In the genomic region with DNA sequence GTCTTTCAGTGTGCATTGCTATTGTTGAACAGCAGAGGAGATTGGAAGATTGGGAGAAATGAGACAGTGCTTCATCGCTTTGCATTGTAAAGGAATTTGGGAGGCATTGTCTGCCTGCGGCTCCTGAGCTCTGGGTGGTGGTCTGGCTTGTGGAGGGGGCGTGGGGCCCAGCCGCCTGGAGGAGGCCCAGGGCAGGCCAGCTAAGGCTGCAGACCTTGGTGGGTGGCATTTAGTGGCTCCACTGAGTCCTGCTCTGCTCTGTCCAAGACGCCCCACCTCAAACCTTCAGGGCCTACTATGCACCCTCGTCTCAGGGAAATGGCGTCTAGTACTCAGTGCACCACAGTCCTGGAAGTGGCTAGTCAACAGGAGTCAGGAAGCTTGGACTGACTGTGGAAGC, we compare ENCODE assay signal across 27 cellular contexts. TPM values are rescaled to one million over a fixed set of nuclear protein-coding genes. Genes with fewer than 3 reads are reported as not detected.
"Had no signal": no experiment of that assay in that cellular context is flagged by ENCODE, and none has a peak within 500 bp of the region (broad histone marks: within the 10 kb centered on the region; RNA-seq: fewer than 3 reads in every experiment).

No MANE protein-coding gene starts in this region.

- H3K36me3 Mint-ChIP-seq: activated CD4-positive, alpha-beta memory T cell treated with anti-CD3 and anti-CD28 coated beads for 36 hours; type B pancreatic cell had no signal

- H3K4me1 ChIP-seq: colonic mucosa had no signal

- H3K9me3 Mint-ChIP-seq: activated CD4-positive, alpha-beta memory T cell treated with anti-CD3 and anti-CD28 coated beads for 36 hours; activated CD4-positive, alpha-beta T cell treated with anti-CD3 and anti-CD28 coated beads, Interleukin-2, amount 10 ng/mL, durations not matched to agents 24 days and 14 days; activated naive CD8-positive, alpha-beta T cell treated with anti-CD3 and anti-CD28 coated beads, Interleukin-2, amount 50 U/mL, for 24 hours; activated T-helper 1 cell treated with anti-CD3 and anti-CD28 coated beads, Interleukin-12 subunit alpha, Interleukin-12 subunit beta, Interleukin-2, Interleukin-4 antibody, amounts not matched to agents 30 ng/mL and 10 ng/mL and 1 ng/mL, durations not matched to agents 14 hours and 24 hours and 36 hours; stimulated activated naive CD8-positive, alpha-beta T cell treated with anti-CD3 and anti-CD28 coated beads, Interleukin-15, Interleukin-2, amounts not matched to agents 100 ng/mL and 50 ng/mL, for 24 hours; type B pancreatic cell had no signal

- H2AFZ ChIP-seq: parathyroid adenoma had no signal

- H3K36me3 ChIP-seq: colonic mucosa, esophagus squamous epithelium, right atrium auricular region, vagina, WERI-Rb-1 had no signal

- H3K27ac ChIP-seq: colonic mucosa, epithelial cell of prostate, esophagus squamous epithelium, parathyroid adenoma, right atrium auricular region, vagina, WERI-Rb-1 had no signal

- H3K27ac Mint-ChIP-seq: activated CD4-positive, alpha-beta memory T cell treated with anti-CD3 and anti-CD28 coated beads for 36 hours; activated CD4-positive, alpha-beta T cell treated with anti-CD3 and anti-CD28 coated beads, Interleukin-2, amount 10 ng/mL, durations not matched to agents 24 days and 14 days; activated naive CD8-positive, alpha-beta T cell treated with anti-CD3 and anti-CD28 coated beads, Interleukin-2, amount 50 U/mL, for 24 hours; activated T-helper 1 cell treated with anti-CD3 and anti-CD28 coated beads, Interleukin-12 subunit alpha, Interleukin-12 subunit beta, Interleukin-2, Interleukin-4 antibody, amounts not matched to agents 30 ng/mL and 10 ng/mL and 1 ng/mL, durations not matched to agents 14 hours and 24 hours and 36 hours; stimulated activated naive CD8-positive, alpha-beta T cell treated with anti-CD3 and anti-CD28 coated beads, Interleukin-15, Interleukin-2, amounts not matched to agents 100 ng/mL and 50 ng/mL, for 24 hours; type B pancreatic cell had no signal

- ATAC-seq: activated naive CD8-positive, alpha-beta T cell treated with anti-CD3 and anti-CD28 coated beads, Interleukin-2, amount 50 U/mL, for 24 hours; left ventricle myocardium superior had no signal

- H3K27me3 ChIP-seq: colonic mucosa, right atrium auricular region, vagina had no signal

- DNase-seq: activated CD4-positive, alpha-beta memory T cell treated with anti-CD3 and anti-CD28 coated beads for 36 hours; activated CD4-positive, alpha-beta T cell treated with anti-CD3 and anti-CD28 coated beads, Interleukin-2, amount 10 ng/mL, durations not matched to agents 24 days and 14 days; activated CD4-positive, CD25-positive, alpha-beta regulatory T cell treated with anti-CD3 and anti-CD28 coated beads, Interleukin-2, amount 50 U/mL, for 72 hours; activated CD8-positive, alpha-beta memory T cell treated with anti-CD3 and anti-CD28 coated beads, Interleukin-2, amount 50 U/mL, for 4 hours; activated gamma-delta T cell; activated naive CD4-positive, alpha-beta T cell treated with anti-CD3 and anti-CD28 coated beads, Interleukin-2, amount 50 U/mL, for 16 hours; activated naive CD8-positive, alpha-beta T cell treated with anti-CD3 and anti-CD28 coated beads, Interleukin-2, amount 50 U/mL, for 24 hours; activated T-cell treated with anti-CD3 and anti-CD28 coated beads, Interleukin-2, amount 50 U/mL, for 1 hour; colonic mucosa; effector CD8-positive, alpha-beta T cell; esophagus squamous epithelium; foreskin melanocyte; left ventricle myocardium superior; mammary epithelial cell; nucleus accumbens; substantia nigra; T-helper 9 cell; WERI-Rb-1 had no signal

- H3K4me3 ChIP-seq: colonic mucosa, esophagus squamous epithelium, right atrium auricular region, vagina had no signal

- H3K79me2 ChIP-seq: parathyroid adenoma had no signal

- H3K4me3 Mint-ChIP-seq: activated CD4-positive, alpha-beta memory T cell treated with anti-CD3 and anti-CD28 coated beads for 36 hours; activated CD4-positive, alpha-beta T cell treated with anti-CD3 and anti-CD28 coated beads, Interleukin-2, amount 10 ng/mL, durations not matched to agents 24 days and 14 days; activated naive CD8-positive, alpha-beta T cell treated with anti-CD3 and anti-CD28 coated beads, Interleukin-2, amount 50 U/mL, for 24 hours; activated T-helper 1 cell treated with anti-CD3 and anti-CD28 coated beads, Interleukin-12 subunit alpha, Interleukin-12 subunit beta, Interleukin-2, Interleukin-4 antibody, amounts not matched to agents 30 ng/mL and 10 ng/mL and 1 ng/mL, durations not matched to agents 14 hours and 24 hours and 36 hours; stimulated activated naive CD8-positive, alpha-beta T cell treated with anti-CD3 and anti-CD28 coated beads, Interleukin-15, Interleukin-2, amounts not matched to agents 100 ng/mL and 50 ng/mL, for 24 hours; type B pancreatic cell had no signal

- H3K9me3 ChIP-seq: colonic mucosa, esophagus squamous epithelium, right atrium auricular region, vagina had no signal

RNA-seq across cellular contexts. Expression of a gene that starts 10.4 kb away (rescaled TPM):
- total RNA-seq: activated CD8-positive, alpha-beta memory T cell treated with anti-CD3 and anti-CD28 coated beads for 36 hours; T-helper 1 cell treated with Interleukin-12 subunit alpha and Interleukin-12 subunit beta and Interleukin-4 antibody, amounts not matched to agents 30 ng/mL and 1 ng/mL, for 36 hours had no signal
- polyA plus RNA-seq: mammary epithelial cell had no signal
